ENCODE assay signal across 2 cellular contexts in genomic region chr2:176261136-176261535, GRCh38.
TF ChIP-seq lines count a peak whose summit lies in the region.

No MANE protein-coding gene starts in this region.

TF ChIP-seq in SK-N-SH, 30 proteins besides CTCF, POLR2A, EP300 and RAD21 (continued from another document):
- TF ChIP-seq EZH2phosphoT487 (IDR thresholded peaks at IDR 0.05; ENCODE audit: borderline replicate concordance, low read depth) = no peak
- TF ChIP-seq ELF1 (IDR thresholded peaks at IDR 0.05) = no peak

TF ChIP-seq in SK-N-SH treated with all-trans-retinoic acid at 6 μM for 48 hours, 23 proteins besides CTCF, POLR2A, EP300 and RAD21:
- no peak for TF ChIP-seq CREB5 (CRISPR knock-in tag; IDR thresholded peaks at IDR 0.05; ENCODE audit: low read depth)
- TF ChIP-seq ZNF565 (CRISPR knock-in tag; conservative IDR thresholded peaks at IDR 0.05; ENCODE audit: low read depth) = no peak
- TF ChIP-seq PPARA (CRISPR knock-in tag; IDR thresholded peaks at IDR 0.05; ENCODE audit: borderline replicate concordance) = no peak
- TF ChIP-seq CSRNP3 (CRISPR knock-in tag; IDR thresholded peaks at IDR 0.05) = no peak
- TF ChIP-seq ISL1 (CRISPR knock-in tag; IDR thresholded peaks at IDR 0.05) = no peak
- TF ChIP-seq GLIS3 (CRISPR knock-in tag; IDR thresholded peaks at IDR 0.05) = no peak
- no peak for TF ChIP-seq ESRRG (CRISPR knock-in tag; IDR thresholded peaks at IDR 0.05)
- TF ChIP-seq RARB (CRISPR knock-in tag; IDR thresholded peaks at IDR 0.05) = no peak
- no peak for TF ChIP-seq TOX (CRISPR knock-in tag; IDR thresholded peaks at IDR 0.05; ENCODE audit: borderline replicate concordance)
- no peak for TF ChIP-seq ARNTL (CRISPR knock-in tag; IDR thresholded peaks at IDR 0.05; ENCODE audit: borderline replicate concordance, low read depth)
- no peak for TF ChIP-seq SNAI2 (CRISPR knock-in tag; IDR thresholded peaks at IDR 0.05)
- TF ChIP-seq ZC3H10 (CRISPR knock-in tag; IDR thresholded peaks at IDR 0.05) = no peak
- no peak for TF ChIP-seq TSHZ2 (CRISPR knock-in tag; IDR thresholded peaks at IDR 0.05)
